ENCODE assay signal across 8 cellular contexts in genomic region chr1:177948336-177948972, GRCh38. TPM values are rescaled to one million over a fixed set of nuclear protein-coding genes. Genes with fewer than 3 reads are reported as not detected.
DNase-seq lines count a peak whose midpoint lies in the region; ATAC-seq, FAIRE-seq and TF ChIP-seq lines count a peak whose summit lies in the region.

No MANE protein-coding gene starts in this region.

- DNase-seq in D721Med (ENCODE audit: insufficient read length, low spot score) = no peak
- DNase-seq in NCI-H2196 treated with DMSO at 0.1 percent for 48 hours (lab: John Stamatoyannopoulos, UW; ENCODE audit: unreplicated experiment) = peak; percentile 3
- peak; percentile 23 for DNase-seq in activated CD8-positive, alpha-beta T cell treated with anti-CD3 and anti-CD28 coated beads for 36 hours
- peak; percentile 68 to 83 for DNase-seq in cardiac muscle cell (ENCODE audit: low read depth in 1 of 2, low spot score in 1 of 2)
- DNase-seq in putamen (ENCODE audit: low spot score) = peak; percentile 78
- DNase-seq in stimulated activated effector memory CD8-positive, alpha-beta T cell treated with anti-CD3 and anti-CD28 coated beads, Interleukin-12 subunit alpha, Interleukin-12 subunit beta, amount 100 ng/mL, for 72 hours (ENCODE audit: low spot score in 2 of 2) = no peak

- no peaks in the 10 kb centered on the region for H3K4me1 ChIP-seq in cardiac muscle cell (ENCODE audit: low read depth)

- POLR2A ChIA-PET in activated CD8-positive, alpha-beta T cell treated with anti-CD3 and anti-CD28 coated beads for 36 hours (lab: Charles Lee) = no interaction called here

- no peak overlapping the region for H3K4me3 Mint-ChIP-seq in activated CD8-positive, alpha-beta T cell treated with anti-CD3 and anti-CD28 coated beads for 36 hours
- no peak overlapping the region for H3K4me3 Mint-ChIP-seq in stimulated activated effector memory CD8-positive, alpha-beta T cell treated with anti-CD3 and anti-CD28 coated beads, Interleukin-12 subunit alpha, Interleukin-12 subunit beta, amount 100 ng/mL, for 72 hours

- intact Hi-C loops in activated CD8-positive, alpha-beta T cell treated with anti-CD3 and anti-CD28 coated beads for 36 hours (cut with micrococcal nuclease) = loop anchor here (10.0 kb wide), 1 partner anchor 1054 kb away; no protein-coding TSS in a partner anchor

- H3K36me3 Mint-ChIP-seq in activated CD8-positive, alpha-beta T cell treated with anti-CD3 and anti-CD28 coated beads for 36 hours (ENCODE audit: low read depth) = no peaks in the 10 kb centered on the region
- no peaks in the 10 kb centered on the region for H3K36me3 Mint-ChIP-seq in stimulated activated effector memory CD8-positive, alpha-beta T cell treated with anti-CD3 and anti-CD28 coated beads, Interleukin-12 subunit alpha, Interleukin-12 subunit beta, amount 100 ng/mL, for 72 hours

- H3K9me3 Mint-ChIP-seq in activated CD8-positive, alpha-beta T cell treated with anti-CD3 and anti-CD28 coated beads for 36 hours = no peaks in the 10 kb centered on the region
- H3K9me3 Mint-ChIP-seq in stimulated activated effector memory CD8-positive, alpha-beta T cell treated with anti-CD3 and anti-CD28 coated beads, Interleukin-12 subunit alpha, Interleukin-12 subunit beta, amount 100 ng/mL, for 72 hours = peaks cover 4% of the 10 kb centered on the region

- no peak overlapping the region for H3K4me3 ChIP-seq in cardiac muscle cell

- H3K27ac Mint-ChIP-seq in activated CD8-positive, alpha-beta T cell treated with anti-CD3 and anti-CD28 coated beads for 36 hours = no peak overlapping the region
- H3K27ac Mint-ChIP-seq in stimulated activated effector memory CD8-positive, alpha-beta T cell treated with anti-CD3 and anti-CD28 coated beads, Interleukin-12 subunit alpha, Interleukin-12 subunit beta, amount 100 ng/mL, for 72 hours = no peak overlapping the region

- no peaks in the 10 kb centered on the region for H3K36me3 ChIP-seq in cardiac muscle cell

- CTCF ChIA-PET in activated CD8-positive, alpha-beta T cell treated with anti-CD3 and anti-CD28 coated beads for 36 hours (lab: Charles Lee) = interaction anchor here (1.0 to 1.5 kb wide), 6 partner anchors 10 to 1061 kb away, joined by 3 to 4 read pairs (median 3); no protein-coding TSS in a partner anchor

- H3K27me3 ChIP-seq in cardiac muscle cell = no peaks in the 10 kb centered on the region

- no peak overlapping the region for H3K27ac ChIP-seq in cardiac muscle cell

- FAIRE-seq in D721Med (lab: Jason Lieb, UNC) = peak; percentile 92

- TF ChIP-seq CTCF in D721Med (IDR thresholded peaks at IDR 0.05; ENCODE audit: insufficient read depth, missing control alignments) (peak; percentile 94), cardiac muscle cell (IDR thresholded peaks at IDR 0.05; ENCODE audit: low read depth, low read length) (peak; percentile 96)
- peak; percentile 67 for TF ChIP-seq CTCF in activated CD8-positive, alpha-beta T cell treated with anti-CD3 and anti-CD28 coated beads for 36 hours (IDR thresholded peaks at IDR 0.05)

- peaks cover 1% of the 10 kb centered on the region for H3K27me3 Mint-ChIP-seq in activated CD8-positive, alpha-beta T cell treated with anti-CD3 and anti-CD28 coated beads for 36 hours

- peak; percentile 75 for ATAC-seq in GM19035 (IDR thresholded peaks at IDR 0.05; ENCODE audit: unreplicated experiment)
- peak; percentile 62 for ATAC-seq in HG03139 (IDR thresholded peaks at IDR 0.05; ENCODE audit: unreplicated experiment)
- ATAC-seq in activated CD8-positive, alpha-beta T cell treated with anti-CD3 and anti-CD28 coated beads for 36 hours = peak; percentile 65
- ATAC-seq in stimulated activated effector memory CD8-positive, alpha-beta T cell treated with anti-CD3 and anti-CD28 coated beads, Interleukin-12 subunit alpha, Interleukin-12 subunit beta, amount 100 ng/mL, for 72 hours = no peak

- no peaks in the 10 kb centered on the region for H3K4me1 Mint-ChIP-seq in activated CD8-positive, alpha-beta T cell treated with anti-CD3 and anti-CD28 coated beads for 36 hours (ENCODE audit: low read depth)
- H3K4me1 Mint-ChIP-seq in stimulated activated effector memory CD8-positive, alpha-beta T cell treated with anti-CD3 and anti-CD28 coated beads, Interleukin-12 subunit alpha, Interleukin-12 subunit beta, amount 100 ng/mL, for 72 hours = no peaks in the 10 kb centered on the region

- no peaks in the 10 kb centered on the region for H3K9me3 ChIP-seq in cardiac muscle cell (ENCODE audit: low read depth)

RNA-seq across cellular contexts. Expression of gene SEC16B, which starts 21.4 kb away (rescaled TPM):
- not detected for total RNA-seq in activated CD8-positive, alpha-beta T cell treated with anti-CD3 and anti-CD28 coated beads for 36 hours
- 0.35 and 0.63 TPM in 2 replicates for total RNA-seq in cardiac muscle cell
- 0.17 and 0.53 TPM in 2 replicates for polyA plus RNA-seq in cardiac muscle cell

Comparison
In these comparisons a context has a peak if more than half of its experiments do, and no peak if none do; other contexts are left out.
1. DNase-seq: peak in NCI-H2196 treated with DMSO at 0.1 percent for 48 hours (single experiment), activated CD8-positive, alpha-beta T cell treated with anti-CD3 and anti-CD28 coated beads for 36 hours (single experiment), cardiac muscle cell (2 of 2) and putamen (single experiment); none in D721Med (single experiment) and stimulated activated effector memory CD8-positive, alpha-beta T cell treated with anti-CD3 and anti-CD28 coated beads, Interleukin-12 subunit alpha, Interleukin-12 subunit beta, amount 100 ng/mL, for 72 hours (0 of 2).
2. Peak in every context shown above with its lines, with median percentiles within 50 percentile points of each other: CTCF ChIP-seq.